11 cellular contexts compared by ENCODE assay signal in genomic region chr2:203240491-203240890, GRCh38. TPM values are rescaled to one million over a fixed set of nuclear protein-coding genes. Genes with fewer than 3 reads are reported as not detected.
A peak's percentile ranks its signal among the peaks of the same experiment; 100 is the strongest.
DNase-seq lines count a peak whose midpoint lies in the region; ATAC-seq and TF ChIP-seq lines count a peak whose summit lies in the region.
"Had no signal": no experiment of that assay in that cellular context is flagged by ENCODE, and none has a peak within 500 bp of the region (broad histone marks: within the 10 kb centered on the region; RNA-seq: fewer than 3 reads in every experiment).

No MANE protein-coding gene starts in this region.

- H3K4me3 Mint-ChIP-seq in WTC11 = peak overlapping the region; percentile 96
- peak overlapping the region; percentile 97 for H3K4me3 Mint-ChIP-seq in glutamatergic neuron (ENCODE audit: unreplicated experiment)

- TF ChIP-seq CTCF in cardiac muscle cell (IDR thresholded peaks at IDR 0.05; ENCODE audit: low read depth, low read length) = no peak
- no peak for TF ChIP-seq CTCF in WTC11 (IDR thresholded peaks at IDR 0.05)
- TF ChIP-seq CTCF in glutamatergic neuron (IDR thresholded peaks at IDR 0.05; ENCODE audit: partially characterized antibody, unreplicated experiment) = no peak
- no peak for TF ChIP-seq CTCF in tibial nerve (IDR thresholded peaks at IDR 0.05)

- H3K27me3 ChIP-seq in cardiac muscle cell = no peaks in the 10 kb centered on the region
- no peaks in the 10 kb centered on the region for H3K27me3 ChIP-seq in tibial nerve

- no peaks in the 10 kb centered on the region for H3K27me3 Mint-ChIP-seq in WTC11 (ENCODE audit: low read depth)
- no peaks in the 10 kb centered on the region for H3K27me3 Mint-ChIP-seq in glutamatergic neuron (ENCODE audit: unreplicated experiment)

- CTCF ChIA-PET in WTC11 (lab: Charles Lee) = no interaction called here

- TF ChIP-seq POLR2A in tibial nerve (IDR thresholded peaks at IDR 0.05) = no peak

- H3K4me1 Mint-ChIP-seq in WTC11 (peaks cover 9% of the 10 kb centered on the region), glutamatergic neuron (ENCODE audit: low read depth, unreplicated experiment) (peaks cover 5% of the 10 kb centered on the region)

- H3K9me3 Mint-ChIP-seq in WTC11 = no peaks in the 10 kb centered on the region
- peaks cover 6% of the 10 kb centered on the region for H3K9me3 Mint-ChIP-seq in glutamatergic neuron (ENCODE audit: unreplicated experiment)

- H3K36me3 Mint-ChIP-seq in WTC11 (peaks cover 11% of the 10 kb centered on the region), glutamatergic neuron (ENCODE audit: unreplicated experiment) (peaks cover 5% of the 10 kb centered on the region)

- no peak for TF ChIP-seq EP300 in tibial nerve (IDR thresholded peaks at IDR 0.05)

- H3K9me3 ChIP-seq in cardiac muscle cell (ENCODE audit: low read depth) (no peaks in the 10 kb centered on the region), tibial nerve (no peaks in the 10 kb centered on the region)

- H3K4me3 ChIP-seq in cardiac muscle cell (peak overlapping the region; percentile 57), tibial nerve (peak overlapping the region in 3 of 4 donors; percentile 76 to 97 (median 91))

- POLR2A ChIA-PET in WTC11 (lab: Charles Lee) = no interaction called here

- H3K27ac Mint-ChIP-seq in WTC11 = 0 out of 2 replicates have a peak overlapping the region, but pooled peaks have one; percentile 1
- peak overlapping the region; percentile 10 for H3K27ac Mint-ChIP-seq in glutamatergic neuron (ENCODE audit: unreplicated experiment)

- no peaks in the 10 kb centered on the region for H3K36me3 ChIP-seq in cardiac muscle cell
- peaks cover 0 to 27% (median 0%) of the 10 kb centered on the region in 3 donors for H3K36me3 ChIP-seq in tibial nerve

- intact Hi-C loops in Right ventricle myocardium inferior (cut with DNase I) = loop anchor here (5.0 kb wide), 1 partner anchor 87 kb away; the partner anchor contains the start of gene ABI2

- ATAC-seq in Right ventricle myocardium inferior (no peak), WTC11 (no peak)

- DNase-seq in cardiac muscle cell (ENCODE audit: low read depth in 1 of 2, low spot score in 1 of 2) (no peak), Right ventricle myocardium inferior (ENCODE audit: missing footprints) (no peak), WTC11 (ENCODE audit: low spot score) (no peak), glutamatergic neuron (no peak), tibial nerve (ENCODE audit: low spot score in 2 of 2) (no peak), amygdala (lab: John Stamatoyannopoulos, UW) (no peak), foreskin melanocyte (no peak), NCI-H1436 (lab: John Stamatoyannopoulos, UW) (no peak)
- DNase-seq: central memory CD4-positive, alpha-beta T cell; DMS79; Right ventricle myocardium superior had no signal

- H3K4me1 ChIP-seq in cardiac muscle cell (ENCODE audit: low read depth) = peaks cover 4% of the 10 kb centered on the region
- peaks cover 0 to 25% (median 12%) of the 10 kb centered on the region in 4 donors for H3K4me1 ChIP-seq in tibial nerve

- 90 to 92% methylated on average over 5 of the region's 5 CpGs for WGBS in tibial nerve, 2 donors

- H3K27ac ChIP-seq in cardiac muscle cell (no peak overlapping the region), tibial nerve (peak overlapping the region in 1 of 4 donors; percentile 95)

TF ChIP-seq in WTC11, 78 proteins besides CTCF, POLR2A, EP300 and RAD21:
- TF ChIP-seq ZNF396 (CRISPR knock-in tag; IDR thresholded peaks at IDR 0.05; ENCODE audit: borderline replicate concordance) (no peak), AFF4 (CRISPR knock-in tag; IDR thresholded peaks at IDR 0.05; ENCODE audit: borderline replicate concordance) (no peak), ELF4 (CRISPR knock-in tag; IDR thresholded peaks at IDR 0.05; ENCODE audit: low read depth) (no peak), CREB1 (CRISPR knock-in tag; IDR thresholded peaks at IDR 0.05) (no peak), ZBTB21 (CRISPR knock-in tag; IDR thresholded peaks at IDR 0.05; ENCODE audit: borderline replicate concordance) (no peak), NFATC4 (CRISPR knock-in tag; IDR thresholded peaks at IDR 0.05) (no peak), NR2C2 (CRISPR knock-in tag; IDR thresholded peaks at IDR 0.05) (no peak), E2F5 (CRISPR knock-in tag; IDR thresholded peaks at IDR 0.05) (no peak), ERG (CRISPR knock-in tag; IDR thresholded peaks at IDR 0.05) (no peak), NR3C1 (CRISPR knock-in tag; conservative IDR thresholded peaks at IDR 0.05; ENCODE audit: low read depth) (no peak)

RNA-seq across cellular contexts. Expression of gene CYP20A1, which starts 1.7 kb away (rescaled TPM):
- total RNA-seq in cardiac muscle cell = 7.1 and 9.7 TPM in 2 replicates
- 12.8 and 15.9 TPM in 2 replicates for polyA plus RNA-seq in cardiac muscle cell
- total RNA-seq in Right ventricle myocardium inferior = 11.4 TPM
- total RNA-seq in WTC11 (2021) = 13.5 to 17.4 TPM (median 15.5 TPM) in 3 replicates
- total RNA-seq in glutamatergic neuron (ENCODE audit: unreplicated experiment) = 12.6 TPM
- 10 to 100 TPM; 24.3 to 45.6 (median 31.5) TPM for total RNA-seq in tibial nerve
